13 cellular contexts compared by ENCODE assay signal in genomic region chr1:115063238-115063901, GRCh38. TPM values are rescaled to one million over a fixed set of nuclear protein-coding genes. Genes with fewer than 3 reads are reported as not detected.
DNase-seq lines count a peak whose midpoint lies in the region; ATAC-seq and TF ChIP-seq lines count a peak whose summit lies in the region.
"Had no signal": no experiment of that assay in that cellular context is flagged by ENCODE, and none has a peak within 500 bp of the region (broad histone marks: within the 10 kb centered on the region; RNA-seq: fewer than 3 reads in every experiment).

No MANE protein-coding gene starts in this region.

- peaks cover 32% of the 10 kb centered on the region for H3K4me1 Mint-ChIP-seq in activated CD8-positive, alpha-beta T cell treated with anti-CD3 and anti-CD28 coated beads, Interleukin-2, amount 10 ng/mL, durations not matched to agents 7 days and 5 days (ENCODE audit: low read depth)
- peaks cover 30% of the 10 kb centered on the region for H3K4me1 Mint-ChIP-seq in mesothelial cell of epicardium
- H3K4me1 Mint-ChIP-seq: brain had no signal

- peak; percentile 26 for ATAC-seq in activated CD8-positive, alpha-beta T cell treated with anti-CD3 and anti-CD28 coated beads, Interleukin-2, amount 10 ng/mL, durations not matched to agents 7 days and 5 days
- no peak for ATAC-seq in HG03108 (IDR thresholded peaks at IDR 0.05; ENCODE audit: unreplicated experiment)
- ATAC-seq in GM18873 (IDR thresholded peaks at IDR 0.05; ENCODE audit: low FRiP score, unreplicated experiment): no peak

- TF ChIP-seq CTCF in mesothelial cell of epicardium (IDR thresholded peaks at IDR 0.05; ENCODE audit: unreplicated experiment): no peak

- POLR2A ChIA-PET in activated CD8-positive, alpha-beta T cell treated with anti-CD3 and anti-CD28 coated beads, Interleukin-2, amount 10 ng/mL, durations not matched to agents 7 days and 5 days (lab: Charles Lee): no interaction called here

- peaks cover 2% of the 10 kb centered on the region for H3K27me3 Mint-ChIP-seq in activated CD8-positive, alpha-beta T cell treated with anti-CD3 and anti-CD28 coated beads, Interleukin-2, amount 10 ng/mL, durations not matched to agents 7 days and 5 days (ENCODE audit: low read depth)
- no peaks in the 10 kb centered on the region for H3K27me3 Mint-ChIP-seq in mesothelial cell of epicardium (ENCODE audit: low read depth)
- H3K27me3 Mint-ChIP-seq: brain had no signal

- DNase-seq in EL: peak; percentile 57
- peak; percentile 65 for DNase-seq in HS-27A (ENCODE audit: low read depth)
- no peak for DNase-seq in activated CD8-positive, alpha-beta T cell treated with anti-CD3 and anti-CD28 coated beads, Interleukin-2, amount 10 ng/mL, durations not matched to agents 7 days and 5 days
- no peak for DNase-seq in mesothelial cell of epicardium (ENCODE audit: low spot score in 2 of 2, unreplicated experiment in 2 of 2)
- no peak for DNase-seq in SKM-1 (lab: John Stamatoyannopoulos, UW; ENCODE audit: unreplicated experiment)
- no peak for DNase-seq in ecto neural progenitor cell (ENCODE audit: low spot score)
- DNase-seq: Karpas-422 had no signal

- H3K36me3 Mint-ChIP-seq in activated CD8-positive, alpha-beta T cell treated with anti-CD3 and anti-CD28 coated beads, Interleukin-2, amount 10 ng/mL, durations not matched to agents 7 days and 5 days (ENCODE audit: low read depth): peaks cover 4% of the 10 kb centered on the region
- no peaks in the 10 kb centered on the region for H3K36me3 Mint-ChIP-seq in mesothelial cell of epicardium

- peak overlapping the region; percentile 7 for H3K4me3 Mint-ChIP-seq in activated CD8-positive, alpha-beta T cell treated with anti-CD3 and anti-CD28 coated beads, Interleukin-2, amount 10 ng/mL, durations not matched to agents 7 days and 5 days
- no peak overlapping the region for H3K4me3 Mint-ChIP-seq in mesothelial cell of epicardium
- H3K4me3 Mint-ChIP-seq: brain had no signal

- H3K9me3 Mint-ChIP-seq in activated CD8-positive, alpha-beta T cell treated with anti-CD3 and anti-CD28 coated beads, Interleukin-2, amount 10 ng/mL, durations not matched to agents 7 days and 5 days (ENCODE audit: insufficient read depth): no peaks in the 10 kb centered on the region
- peaks cover 8% of the 10 kb centered on the region for H3K9me3 Mint-ChIP-seq in mesothelial cell of epicardium

- CTCF ChIA-PET in activated CD8-positive, alpha-beta T cell treated with anti-CD3 and anti-CD28 coated beads, Interleukin-2, amount 10 ng/mL, durations not matched to agents 7 days and 5 days (lab: Charles Lee): interaction anchor here (0.8 kb wide), 1 partner anchor 51 kb away, joined by 3 read pairs; no protein-coding TSS in a partner anchor

- H3K27ac Mint-ChIP-seq in activated CD8-positive, alpha-beta T cell treated with anti-CD3 and anti-CD28 coated beads, Interleukin-2, amount 10 ng/mL, durations not matched to agents 7 days and 5 days: peak overlapping the region; percentile 78
- H3K27ac Mint-ChIP-seq in mesothelial cell of epicardium: peak overlapping the region; percentile 90
- H3K27ac Mint-ChIP-seq: brain had no signal

RNA-seq across cellular contexts. Expression of gene TSPAN2, which starts 25.9 kb away (rescaled TPM):
- under 1 TPM; 0.31 to 0.84 TPM for total RNA-seq in activated CD8-positive, alpha-beta T cell treated with anti-CD3 and anti-CD28 coated beads, Interleukin-2, amount 10 ng/mL, durations not matched to agents 7 days and 5 days
- total RNA-seq in mesothelial cell of epicardium: 12.1 to 14.2 TPM (median 12.2 TPM) in 3 replicates

RNA-seq across cellular contexts. Expression of gene TSHB, which starts 33.7 kb away (rescaled TPM):
- not detected for total RNA-seq in activated CD8-positive, alpha-beta T cell treated with anti-CD3 and anti-CD28 coated beads, Interleukin-2, amount 10 ng/mL, durations not matched to agents 7 days and 5 days
- not detected in 3 replicates for total RNA-seq in mesothelial cell of epicardium
- total RNA-seq: GM23248, renal cortical epithelial cell, urinary bladder had no signal

Comparison
In these comparisons a context has a peak if more than half of its experiments do, and no peak if none do; other contexts are left out.
1. DNase-seq: peak in EL (single experiment) and HS-27A (single experiment); none in activated CD8-positive, alpha-beta T cell treated with anti-CD3 and anti-CD28 coated beads, Interleukin-2, amount 10 ng/mL, durations not matched to agents 7 days and 5 days (single experiment), mesothelial cell of epicardium (0 of 2), SKM-1 (single experiment) and ecto neural progenitor cell (single experiment).